Comparison of ENCODE assay signal across 11 cellular contexts in the genomic region with DNA sequence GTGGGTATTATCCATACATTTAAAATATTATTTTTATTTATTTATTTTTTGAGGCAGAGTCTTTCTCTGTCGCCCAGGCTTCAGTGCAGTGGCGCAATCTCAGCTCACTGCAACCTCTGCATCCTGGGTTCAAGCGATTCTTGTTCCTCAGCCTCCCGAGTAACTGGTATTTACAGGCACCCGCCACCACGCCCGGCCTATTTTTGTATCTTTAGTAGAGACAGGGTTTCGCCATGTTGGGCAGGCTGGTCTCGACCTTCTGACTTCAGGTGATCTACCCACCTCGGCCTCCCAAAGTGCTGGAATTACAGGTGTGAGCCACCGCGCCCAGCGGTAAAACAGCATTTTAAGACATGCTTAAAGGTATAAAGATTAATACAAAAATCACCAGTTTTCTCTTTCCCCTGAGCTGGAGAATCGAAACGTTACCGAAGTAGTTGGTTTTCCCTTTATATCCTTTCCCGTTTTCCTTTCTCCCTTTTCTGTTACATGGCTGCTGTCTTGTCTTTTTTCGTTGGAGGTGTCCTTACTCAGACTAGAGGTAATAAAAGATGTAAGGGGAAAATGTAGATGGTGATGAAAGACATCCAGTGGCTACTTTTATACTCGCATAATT. TPM values are rescaled to one million over a fixed set of nuclear protein-coding genes. Genes with fewer than 3 reads are reported as not detected.
DNase-seq lines count a peak whose midpoint lies in the region; ATAC-seq and TF ChIP-seq lines count a peak whose summit lies in the region.
"Had no signal": no experiment of that assay in that cellular context is flagged by ENCODE, and none has a peak within 500 bp of the region (broad histone marks: within the 10 kb centered on the region; RNA-seq: fewer than 3 reads in every experiment).

No MANE protein-coding gene starts in this region.

- H3K4me1 ChIP-seq in ascending aorta (peaks cover 8 to 19% of the 10 kb centered on the region in 2 donors), left lung (peaks cover 21 to 44% of the 10 kb centered on the region in 2 donors), thoracic aorta (ENCODE audit: control insufficient read depth in 1 of 2, low read depth in 2 of 2) (peaks cover 18 to 54% of the 10 kb centered on the region in 2 donors)
- H3K4me1 ChIP-seq: prostate gland had no signal

- TF ChIP-seq CTCF in ascending aorta (IDR thresholded peaks at IDR 0.05) (no peak), left lung (IDR thresholded peaks at IDR 0.05) (no peak), thoracic aorta (IDR thresholded peaks at IDR 0.05) (no peak), GM10266 (IDR thresholded peaks at IDR 0.05; ENCODE audit: control insufficient read depth, insufficient read depth, low read depth, missing control alignments) (no peak)

- H3K27ac ChIP-seq in ascending aorta (peak overlapping the region; percentile 20 to 98), left lung (no peak overlapping the region), thoracic aorta (no peak overlapping the region)

- peaks cover 2% of the 10 kb centered on the region for H3K36me3 Mint-ChIP-seq in activated naive CD4-positive, alpha-beta T cell treated with anti-CD3 and anti-CD28 coated beads, Interleukin-2, amount 50 U/mL, for 24 hours
- H3K36me3 Mint-ChIP-seq in activated naive CD4-positive, alpha-beta T cell treated with anti-CD3 and anti-CD28 coated beads, Interleukin-2, amount 50 U/mL, for 72 hours, result peaks cover 19 to 28% of the 10 kb centered on the region in 2 donors

- H3K27me3 Mint-ChIP-seq in activated naive CD4-positive, alpha-beta T cell treated with anti-CD3 and anti-CD28 coated beads, Interleukin-2, amount 50 U/mL, for 24 hours, result no peaks in the 10 kb centered on the region

- intact Hi-C loops in ascending aorta (cut with DNase I) (no loop called here), left lung (cut with DNase I) (no loop called here)

- peak overlapping the region; percentile 98 for H3K4me3 Mint-ChIP-seq in activated naive CD4-positive, alpha-beta T cell treated with anti-CD3 and anti-CD28 coated beads, Interleukin-2, amount 50 U/mL, for 24 hours

- H3K27me3 ChIP-seq in ascending aorta (no peaks in the 10 kb centered on the region), left lung (no peaks in the 10 kb centered on the region), thoracic aorta (replicated peaks; ENCODE audit: insufficient read depth) (no peaks in the 10 kb centered on the region)

- no peaks in the 10 kb centered on the region for H3K9me3 Mint-ChIP-seq in activated naive CD4-positive, alpha-beta T cell treated with anti-CD3 and anti-CD28 coated beads, Interleukin-2, amount 50 U/mL, for 24 hours
- no peaks in the 10 kb centered on the region for H3K9me3 Mint-ChIP-seq in activated naive CD4-positive, alpha-beta T cell treated with anti-CD3 and anti-CD28 coated beads, Interleukin-2, amount 50 U/mL, for 72 hours

- H3K4me3 ChIP-seq in ascending aorta (peak overlapping the region; percentile 87 to 99), left lung (peak overlapping the region; percentile 93 to 94), thoracic aorta (peak overlapping the region; percentile 96)

- H3K36me3 ChIP-seq in ascending aorta (peaks cover 0 to 4% of the 10 kb centered on the region in 2 donors), left lung (no peaks in the 10 kb centered on the region), thoracic aorta (no peaks in the 10 kb centered on the region)
- H3K36me3 ChIP-seq: prostate gland had no signal

- DNase-seq in activated naive CD4-positive, alpha-beta T cell treated with anti-CD3 and anti-CD28 coated beads, Interleukin-2, amount 50 U/mL, for 72 hours (ENCODE audit: low spot score in 2 of 2), result no peak
- DNase-seq in ascending aorta (ENCODE audit: low spot score in 2 of 2) (no peak), left lung (peak in 1 of 2 donors; percentile 38), thoracic aorta (ENCODE audit: low spot score) (no peak), GM10266 (ENCODE audit: extremely low spot score) (no peak), HuH-7 (ENCODE audit: low spot score) (no peak)
- DNase-seq: activated naive CD4-positive, alpha-beta T cell treated with Interleukin-2 at 50 U/mL for 16 hours; NCI-H1436 treated with DMSO at 0.1 percent for 48 hours had no signal

- ATAC-seq in activated naive CD4-positive, alpha-beta T cell treated with anti-CD3 and anti-CD28 coated beads, Interleukin-2, amount 50 U/mL, for 72 hours, result no peak
- ATAC-seq in left lung, result no peak
- ATAC-seq in thoracic aorta (ENCODE audit: insufficient number of reproducible peaks, low FRiP score, low read depth), result no peak
- ATAC-seq in HG03354 (IDR thresholded peaks at IDR 0.05; ENCODE audit: poor library complexity, severe bottlenecking, unreplicated experiment), result no peak

- H3K4me1 Mint-ChIP-seq in activated naive CD4-positive, alpha-beta T cell treated with anti-CD3 and anti-CD28 coated beads, Interleukin-2, amount 50 U/mL, for 24 hours, result peaks cover 64% of the 10 kb centered on the region

- H3K9me3 ChIP-seq in ascending aorta (no peaks in the 10 kb centered on the region), left lung (no peaks in the 10 kb centered on the region), thoracic aorta (no peaks in the 10 kb centered on the region)
- H3K9me3 ChIP-seq: prostate gland had no signal

- H3K27ac Mint-ChIP-seq in activated naive CD4-positive, alpha-beta T cell treated with anti-CD3 and anti-CD28 coated beads, Interleukin-2, amount 50 U/mL, for 24 hours, result no peak overlapping the region
- H3K27ac Mint-ChIP-seq in activated naive CD4-positive, alpha-beta T cell treated with anti-CD3 and anti-CD28 coated beads, Interleukin-2, amount 50 U/mL, for 72 hours, result peak overlapping the region in 1 of 2 donors; percentile 65

RNA-seq across cellular contexts. Expression of a gene that starts 1.7 kb away (rescaled TPM):
- 10 to 100 TPM; 13.3 to 19.2 TPM for total RNA-seq in activated naive CD4-positive, alpha-beta T cell treated with anti-CD3 and anti-CD28 coated beads, Interleukin-2, amount 50 U/mL, for 72 hours
- total RNA-seq in ascending aorta (8.3 TPM), left lung (10 to 100 TPM; 15.1 to 15.7 TPM), thoracic aorta (10 to 100 TPM; 10.2 to 18.6 TPM)

RNA-seq across cellular contexts. Expression of a gene that starts 9.5 kb away (rescaled TPM):
- total RNA-seq in activated naive CD4-positive, alpha-beta T cell treated with anti-CD3 and anti-CD28 coated beads, Interleukin-2, amount 50 U/mL, for 72 hours, result 10 to 100 TPM; 18.2 to 19.2 TPM
- total RNA-seq in ascending aorta (5.4 TPM), left lung (10 to 100 TPM in 1 of 2 donors, 1 to 10 TPM in 1; 8.1 to 11.6 TPM), thoracic aorta (10 to 100 TPM; 12.7 to 19.8 TPM)

Comparison
In these comparisons a context has a peak if more than half of its experiments do, and no peak if none do; other contexts are left out.
1. H3K27ac ChIP-seq: peak in ascending aorta (2 of 2); none in left lung (0 of 2) and thoracic aorta (0 of 2).
2. Peak in every context shown above with its lines, with median percentiles within 50 percentile points of each other: H3K4me3 ChIP-seq.